ENCODE assay signal across 17 cellular contexts in the genomic region with DNA sequence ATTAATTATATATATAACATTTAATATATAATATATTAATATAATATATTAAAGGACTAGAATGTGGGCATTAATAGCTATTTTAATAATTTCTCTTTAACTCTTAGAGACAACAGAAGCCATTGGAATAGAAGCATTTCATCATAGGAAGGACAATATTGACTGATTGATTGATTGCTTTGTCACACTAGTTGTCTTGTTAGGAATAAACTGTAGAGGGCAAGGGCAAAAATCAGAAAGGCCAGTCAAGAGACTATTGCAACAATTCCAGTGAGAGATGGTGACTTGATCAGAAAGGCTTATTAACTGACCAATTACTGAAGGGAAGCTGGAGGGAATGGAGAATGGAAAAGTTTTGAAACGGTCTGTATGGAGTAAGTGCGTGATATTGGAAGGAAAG.
"Had no signal": no experiment of that assay in that cellular context is flagged by ENCODE, and none has a peak within 500 bp of the region (broad histone marks: within the 10 kb centered on the region; RNA-seq: fewer than 3 reads in every experiment).

No MANE protein-coding gene starts in this region.

- DNase-seq: dorsolateral prefrontal cortex; effector CD8-positive, alpha-beta T cell; foreskin melanocyte; head of caudate nucleus; kidney; left cardiac atrium; left ventricle myocardium superior; mesenchymal stem cell; midbrain; nucleus accumbens; ovary; sigmoid colon; stimulated activated CD4-positive, alpha-beta T cell treated with anti-CD3 and anti-CD28 coated beads, Interleukin-2, amount 100 ng/mL, for 24 hours; stimulated activated naive CD4-positive, alpha-beta T cell; stomach; substantia nigra; transverse colon had no signal
